Comparison of ENCODE assay signal across 13 cellular contexts in genomic region chr9:9730174-9730573, GRCh38.
"Had no signal": no experiment of that assay in that cellular context is flagged by ENCODE, and none has a peak within 500 bp of the region (broad histone marks: within the 10 kb centered on the region; RNA-seq: fewer than 3 reads in every experiment).

No MANE protein-coding gene starts in this region.

- ATAC-seq: natural killer cell treated with Interleukin-12 subunit alpha and Interleukin-12 subunit beta and Interleukin-15 and Interleukin-18, amount 100 ng/mL, for 72 hours; stimulated activated memory B cell treated with anti-CD40 and anti-IgM and Interleukin-4, amounts not matched to agents 10 μg/mL and 1 μg/mL and 100 μg/mL, for 72 hours; WTC11 had no signal

- DNase-seq: activated CD4-positive, alpha-beta T cell treated with anti-CD3 and anti-CD28 coated beads, Interleukin-2, amount 10 ng/mL, durations not matched to agents 24 days and 14 days; activated CD8-positive, alpha-beta memory T cell treated with anti-CD3 and anti-CD28 coated beads, Interleukin-2, amount 50 U/mL, for 48 hours; activated naive CD8-positive, alpha-beta T cell treated with anti-CD3 and anti-CD28 coated beads, Interleukin-2, amount 10 ng/mL, durations not matched to agents 7 days and 5 days; effector CD8-positive, alpha-beta T cell; esophagus squamous epithelium; hypothalamus; mesenchymal stem cell; nucleus accumbens; posterior cingulate gyrus; thyroid gland had no signal
